9 cellular contexts compared by ENCODE assay signal in the genomic region with DNA sequence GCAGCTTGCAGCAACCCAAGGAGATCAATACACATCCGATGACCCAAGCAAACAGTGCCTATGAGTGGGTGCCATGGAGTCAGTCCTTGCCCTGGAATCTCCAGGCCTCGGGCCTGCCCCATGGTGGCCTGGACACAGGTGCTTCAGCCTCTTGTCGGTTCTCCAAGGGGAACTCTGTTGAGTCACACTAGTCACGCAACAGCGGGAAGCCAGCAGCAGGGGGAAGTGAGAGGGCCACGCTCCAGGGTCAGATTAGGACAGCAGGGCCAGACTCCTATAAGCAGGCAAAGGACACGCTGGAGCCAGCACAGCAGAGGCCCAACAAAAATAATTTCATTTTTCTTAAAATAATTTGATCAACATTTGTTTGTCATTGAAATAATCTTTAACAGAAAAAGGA. TPM values are rescaled to one million over a fixed set of nuclear protein-coding genes. Genes with fewer than 3 reads are reported as not detected.
DNase-seq lines count a peak whose midpoint lies in the region; ATAC-seq and TF ChIP-seq lines count a peak whose summit lies in the region.
"Had no signal": no experiment of that assay in that cellular context is flagged by ENCODE, and none has a peak within 500 bp of the region (broad histone marks: within the 10 kb centered on the region; RNA-seq: fewer than 3 reads in every experiment).

No MANE protein-coding gene starts in this region.

- no peak for DNase-seq in CD4-positive, CD25-positive, alpha-beta regulatory T cell
- DNase-seq in NB4 (ENCODE audit: low read depth) (peak; percentile 95), endodermal cell (peak; percentile 74), pons (ENCODE audit: low spot score) (peak; percentile 66), NCI-H2081 treated with DMSO at 0.1 percent for 48 hours (lab: John Stamatoyannopoulos, UW) (no peak), NCI-H2227 (lab: John Stamatoyannopoulos, UW; ENCODE audit: unreplicated experiment) (no peak)
- DNase-seq in CD8-positive, alpha-beta memory T cell = no peak

- peaks cover 0 to 2% (median 0%) of the 10 kb centered on the region in 7 donors for H3K9me3 Mint-ChIP-seq in CD4-positive, CD25-positive, alpha-beta regulatory T cell
- no peaks in the 10 kb centered on the region for H3K9me3 Mint-ChIP-seq in endodermal cell
- H3K9me3 Mint-ChIP-seq in CD8-positive, alpha-beta memory T cell = no peaks in the 10 kb centered on the region
- H3K9me3 Mint-ChIP-seq: activated naive CD4-positive, alpha-beta T cell treated with anti-CD3 and anti-CD28 coated beads, Interleukin-2, amount 50 U/mL, for 24 hours had no signal

- no peaks in the 10 kb centered on the region for H3K27me3 Mint-ChIP-seq in CD4-positive, CD25-positive, alpha-beta regulatory T cell
- no peaks in the 10 kb centered on the region for H3K27me3 Mint-ChIP-seq in endodermal cell (ENCODE audit: insufficient read depth)
- H3K27me3 Mint-ChIP-seq in CD8-positive, alpha-beta memory T cell = peaks cover 0 to 2% of the 10 kb centered on the region in 2 donors
- H3K27me3 Mint-ChIP-seq: activated naive CD4-positive, alpha-beta T cell treated with anti-CD3 and anti-CD28 coated beads, Interleukin-2, amount 50 U/mL, for 24 hours had no signal

- no peak for TF ChIP-seq POLR2A in NB4 (IDR thresholded peaks at IDR 0.05; ENCODE audit: extremely low read depth, insufficient read length)

- peaks cover 4% of the 10 kb centered on the region for H3K36me3 Mint-ChIP-seq in CD4-positive, CD25-positive, alpha-beta regulatory T cell
- H3K36me3 Mint-ChIP-seq in endodermal cell (ENCODE audit: low read depth) = no peaks in the 10 kb centered on the region
- H3K36me3 Mint-ChIP-seq in CD8-positive, alpha-beta memory T cell = no peaks in the 10 kb centered on the region

- no peak overlapping the region for H3K4me3 Mint-ChIP-seq in CD4-positive, CD25-positive, alpha-beta regulatory T cell
- no peak overlapping the region for H3K4me3 Mint-ChIP-seq in endodermal cell
- H3K4me3 Mint-ChIP-seq in CD8-positive, alpha-beta memory T cell = no peak overlapping the region
- H3K4me3 Mint-ChIP-seq: activated naive CD4-positive, alpha-beta T cell treated with anti-CD3 and anti-CD28 coated beads, Interleukin-2, amount 50 U/mL, for 24 hours had no signal

- no peak overlapping the region for H3K9ac ChIP-seq in endodermal cell (ENCODE audit: extremely low read depth, low read length, poor library complexity, severe bottlenecking)

- no peak overlapping the region for H3K27ac Mint-ChIP-seq in CD4-positive, CD25-positive, alpha-beta regulatory T cell
- peak overlapping the region; percentile 55 for H3K27ac Mint-ChIP-seq in endodermal cell
- H3K27ac Mint-ChIP-seq in CD8-positive, alpha-beta memory T cell = peak overlapping the region in 1 of 8 donors; percentile 65
- H3K27ac Mint-ChIP-seq: activated naive CD4-positive, alpha-beta T cell treated with anti-CD3 and anti-CD28 coated beads, Interleukin-2, amount 50 U/mL, for 24 hours had no signal

- no peak overlapping the region for H3K4me3 ChIP-seq in CD4-positive, CD25-positive, alpha-beta regulatory T cell (ENCODE audit: low read depth, low read length)
- peak overlapping the region; percentile 90 for H3K4me3 ChIP-seq in NB4 (ENCODE audit: low read depth, low read length)
- H3K4me3 ChIP-seq in endodermal cell (ENCODE audit: low read length) = no peak overlapping the region
- H3K4me3 ChIP-seq in CD8-positive, alpha-beta memory T cell (ENCODE audit: low read length) = no peak overlapping the region

- no peak overlapping the region for H3K27ac ChIP-seq in CD4-positive, CD25-positive, alpha-beta regulatory T cell (ENCODE audit: insufficient read depth, low read length, poor library complexity, severe bottlenecking)
- H3K27ac ChIP-seq in endodermal cell (ENCODE audit: low read depth, low read length) = no peak overlapping the region
- no peak overlapping the region for H3K27ac ChIP-seq in CD8-positive, alpha-beta memory T cell (ENCODE audit: low read depth, low read length)

- no peaks in the 10 kb centered on the region for H3K27me3 ChIP-seq in CD4-positive, CD25-positive, alpha-beta regulatory T cell (ENCODE audit: control insufficient read depth, insufficient read depth, low read length)
- H3K27me3 ChIP-seq in endodermal cell (ENCODE audit: control insufficient read depth, insufficient read depth, low read length, poor library complexity, severe bottlenecking) = no peaks in the 10 kb centered on the region
- H3K27me3 ChIP-seq in CD8-positive, alpha-beta memory T cell (ENCODE audit: insufficient read depth, low read length, poor library complexity, severe bottlenecking) = no peaks in the 10 kb centered on the region

- WGBS in endodermal cell (ENCODE audit: insufficient coverage in 1 of 2, insufficient read length in 1 of 2), 2 experiments = 88 to 89% methylated on average over 2 to 7 of the region's 7 CpGs

- H3K36me3 ChIP-seq in CD4-positive, CD25-positive, alpha-beta regulatory T cell (ENCODE audit: control insufficient read depth, insufficient read depth, low read length) = no peaks in the 10 kb centered on the region
- no peaks in the 10 kb centered on the region for H3K36me3 ChIP-seq in endodermal cell (ENCODE audit: control insufficient read depth, insufficient read depth, low read length)
- no peaks in the 10 kb centered on the region for H3K36me3 ChIP-seq in CD8-positive, alpha-beta memory T cell (ENCODE audit: insufficient read depth, low read length)

- peaks cover 0 to 6% (median 3%) of the 10 kb centered on the region in 4 donors for H3K4me1 Mint-ChIP-seq in CD4-positive, CD25-positive, alpha-beta regulatory T cell
- H3K4me1 Mint-ChIP-seq in endodermal cell = peaks cover 12% of the 10 kb centered on the region
- peaks cover 11 to 15% (median 13%) of the 10 kb centered on the region in 3 donors for H3K4me1 Mint-ChIP-seq in CD8-positive, alpha-beta memory T cell

- POLR2A ChIA-PET in CD8-positive, alpha-beta memory T cell (lab: Charles Lee) = no interaction called here

- H3K9me3 ChIP-seq in CD4-positive, CD25-positive, alpha-beta regulatory T cell (ENCODE audit: control insufficient read depth in 2 of 2, low read length in 2 of 2) = no peaks in the 10 kb centered on the region
- no peaks in the 10 kb centered on the region for H3K9me3 ChIP-seq in endodermal cell (ENCODE audit: control insufficient read depth, low read length)
- no peaks in the 10 kb centered on the region for H3K9me3 ChIP-seq in CD8-positive, alpha-beta memory T cell (ENCODE audit: low read length)

- CTCF ChIA-PET in CD8-positive, alpha-beta memory T cell (lab: Charles Lee) = interaction anchor here (1.6 kb wide), 1 partner anchor 270 kb away, joined by 4 read pairs; no protein-coding TSS in a partner anchor

- TF ChIP-seq CTCF in NB4 (IDR thresholded peaks at IDR 0.05; ENCODE audit: low read depth, low read length) = no peak
- TF ChIP-seq CTCF in endodermal cell (conservative IDR thresholded peaks at IDR 0.05) = no peak

- ATAC-seq in CD4-positive, CD25-positive, alpha-beta regulatory T cell (ENCODE audit: low read depth in 2 of 2) = peak; percentile 33 to 37
- ATAC-seq in GM21576 (IDR thresholded peaks at IDR 0.05; ENCODE audit: unreplicated experiment) = peak; percentile 49

- H3K4me1 ChIP-seq in CD4-positive, CD25-positive, alpha-beta regulatory T cell (ENCODE audit: control insufficient read depth, insufficient read depth, low read length, poor library complexity, severe bottlenecking) = no peaks in the 10 kb centered on the region
- peaks cover 4% of the 10 kb centered on the region for H3K4me1 ChIP-seq in endodermal cell (ENCODE audit: control insufficient read depth, insufficient read depth, low read length)
- no peaks in the 10 kb centered on the region for H3K4me1 ChIP-seq in CD8-positive, alpha-beta memory T cell (ENCODE audit: insufficient read depth, low read length)

RNA-seq across cellular contexts. Expression of a gene that starts 16.6 kb away (rescaled TPM):
- 0.15 TPM for total RNA-seq in CD4-positive, CD25-positive, alpha-beta regulatory T cell
- polyA plus RNA-seq in CD4-positive, CD25-positive, alpha-beta regulatory T cell = under 1 TPM in 2 of 4 donors, not detected in 2; 0.11 to 0.92 TPM
- total RNA-seq in endodermal cell = 10 to 100 TPM; 41.7 to 51.5 TPM
- polyA plus RNA-seq in endodermal cell (2013, experiment 1 of 2) = 25.5 TPM
- 24.7 TPM for polyA plus RNA-seq in endodermal cell (2013, experiment 2 of 2)
- 1 to 10 TPM; 5.3 to 6.4 TPM for total RNA-seq in CD8-positive, alpha-beta memory T cell
- 1.0 TPM for polyA plus RNA-seq in CD8-positive, alpha-beta memory T cell

RNA-seq across cellular contexts. Expression of a gene that starts 57.0 kb away (rescaled TPM):
- 0.17 TPM for total RNA-seq in CD4-positive, CD25-positive, alpha-beta regulatory T cell
- 1 to 10 TPM in 1 of 4 donors, under 1 TPM in 3; 0.08 to 1.2 (median 0.33) TPM for polyA plus RNA-seq in CD4-positive, CD25-positive, alpha-beta regulatory T cell
- total RNA-seq in endodermal cell = not detected
- polyA plus RNA-seq in endodermal cell (2013, experiment 1 of 2) = not detected
- polyA plus RNA-seq in endodermal cell (2013, experiment 2 of 2) = not detected
- total RNA-seq in CD8-positive, alpha-beta memory T cell = not detected
- polyA plus RNA-seq in CD8-positive, alpha-beta memory T cell = not detected

Comparison
In these comparisons a context has a peak if more than half of its experiments do, and no peak if none do; other contexts are left out.
1. DNase-seq: peak in NB4 (single experiment), endodermal cell (single experiment) and pons (single experiment); none in CD4-positive, CD25-positive, alpha-beta regulatory T cell (0 of 3), NCI-H2081 treated with DMSO at 0.1 percent for 48 hours (single experiment), NCI-H2227 (single experiment) and CD8-positive, alpha-beta memory T cell (0 of 5).
2. RNA of a gene that starts 16.6 kb away (total RNA-seq): 41.7 to 51.5 TPM in endodermal cell; 5.3 to 6.4 TPM in CD8-positive, alpha-beta memory T cell and 0.15 TPM in CD4-positive, CD25-positive, alpha-beta regulatory T cell (single experiment); every median in the first group is over 4 times any median in the second.